In the genomic region with DNA sequence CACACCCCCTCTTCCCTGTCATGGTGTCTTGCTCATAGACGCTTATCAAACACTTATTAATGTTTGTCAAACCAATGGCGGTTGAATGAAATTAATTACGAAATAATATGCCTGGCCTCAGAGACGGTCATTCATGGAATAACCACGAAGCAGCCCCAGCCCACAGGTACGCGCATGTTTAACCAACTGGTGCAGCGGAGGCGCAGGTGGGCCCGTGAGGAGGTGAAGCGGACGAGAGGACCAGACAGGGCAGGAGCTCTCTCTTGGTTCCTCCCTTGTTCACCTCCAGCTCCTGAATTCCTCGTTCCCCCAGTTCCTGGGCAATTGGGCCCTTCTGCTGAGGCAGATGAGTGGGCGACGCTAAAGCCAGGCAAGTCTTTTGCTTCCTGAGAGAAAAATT, we compare ENCODE assay signal across 18 cellular contexts.
"Had no signal": no experiment of that assay in that cellular context is flagged by ENCODE, and none has a peak within 500 bp of the region (broad histone marks: within the 10 kb centered on the region; RNA-seq: fewer than 3 reads in every experiment).

No MANE protein-coding gene starts in this region.

- FAIRE-seq: pancreas had no signal

- H3K27ac ChIP-seq: dorsolateral prefrontal cortex, pancreas had no signal

- H3K4me3 Mint-ChIP-seq: endodermal cell; naive B cell; stimulated activated naive CD8-positive, alpha-beta T cell treated with anti-CD3 and anti-CD28 coated beads, Interleukin-15, Interleukin-2, amounts not matched to agents 100 ng/mL and 50 ng/mL, for 24 hours; T-cell had no signal

- H3K36me3 Mint-ChIP-seq: naive B cell, T-cell had no signal

- H3K27ac Mint-ChIP-seq: endodermal cell; naive B cell; stimulated activated naive CD8-positive, alpha-beta T cell treated with anti-CD3 and anti-CD28 coated beads, Interleukin-15, Interleukin-2, amounts not matched to agents 100 ng/mL and 50 ng/mL, for 24 hours; T-cell had no signal

- H3K9me3 ChIP-seq: pancreas, SK-N-SH, testis, uterus had no signal

- H3K4me3 ChIP-seq: dorsolateral prefrontal cortex, lung, pancreas, smooth muscle cell, testis, uterus had no signal

- H3K9me3 Mint-ChIP-seq: endodermal cell; naive B cell; stimulated activated naive CD8-positive, alpha-beta T cell treated with anti-CD3 and anti-CD28 coated beads, Interleukin-15, Interleukin-2, amounts not matched to agents 100 ng/mL and 50 ng/mL, for 24 hours; T-cell had no signal

- H3K27me3 ChIP-seq: dorsolateral prefrontal cortex, pancreas, testis, uterus had no signal

- DNase-seq: activated CD4-positive, alpha-beta T cell treated with anti-CD3 and anti-CD28 coated beads, Interleukin-2, amount 50 U/mL, for 1 hour; activated CD8-positive, alpha-beta memory T cell treated with anti-CD3 and anti-CD28 coated beads for 24 hours; activated naive CD4-positive, alpha-beta T cell treated with Interleukin-2 at 50 U/mL for 16 hours; aorta; dorsolateral prefrontal cortex; endodermal cell; naive B cell; retina; SK-N-SH; T-cell; T-helper 9 cell; testis; uterus had no signal

- ATAC-seq: activated CD4-positive, CD25-positive, alpha-beta regulatory T cell treated with anti-CD3 and anti-CD28 coated beads, Interleukin-2, amount 50 U/mL, for 24 hours; pancreas; T-cell had no signal

- H3K4me1 Mint-ChIP-seq: naive B cell, T-cell had no signal

- H3K36me3 ChIP-seq: uterus had no signal
